18 cellular contexts compared by ENCODE assay signal in the genomic region with DNA sequence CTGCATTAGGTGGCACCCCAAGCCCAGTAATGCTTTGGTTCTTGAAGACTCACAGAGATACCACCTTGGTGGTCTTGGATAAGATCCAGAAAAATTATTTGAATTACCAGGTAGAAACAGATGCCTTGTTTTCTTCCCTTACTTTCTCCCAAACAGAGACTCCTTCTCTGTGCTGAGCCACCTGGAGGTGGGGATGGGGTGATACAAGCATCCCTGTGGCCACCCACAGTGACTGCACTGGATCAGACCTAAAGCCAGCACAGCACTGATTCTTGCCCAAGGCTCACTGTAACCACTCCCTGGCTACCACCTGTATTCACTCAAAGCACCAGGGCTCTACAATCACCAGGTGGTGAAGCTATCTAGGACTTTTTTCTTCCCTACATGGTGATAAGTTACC.
"Had no signal": no experiment of that assay in that cellular context is flagged by ENCODE, and none has a peak within 500 bp of the region (broad histone marks: within the 10 kb centered on the region; RNA-seq: fewer than 3 reads in every experiment).

No MANE protein-coding gene starts in this region.

- H3K27me3 ChIP-seq: neutrophil, sigmoid colon, transverse colon had no signal

- H3K9me3 ChIP-seq: heart right ventricle, neutrophil, sigmoid colon, thoracic aorta, transverse colon had no signal

- H3K4me1 ChIP-seq: heart right ventricle, sigmoid colon, transverse colon had no signal

- H3K36me3 ChIP-seq: heart right ventricle, neutrophil, sigmoid colon, thoracic aorta, transverse colon had no signal

- ATAC-seq: heart right ventricle; left colon; left ventricle myocardium superior; naive thymus-derived CD4-positive, alpha-beta T cell; stimulated activated naive B cell treated with anti-CD40 and anti-IgM and Interleukin-4, amounts not matched to agents 10 μg/mL and 1 μg/mL and 100 μg/mL, for 72 hours; stimulated activated naive CD8-positive, alpha-beta T cell treated with anti-CD3 and anti-CD28 coated beads, Interleukin-15, amount 100 ng/mL, for 72 hours had no signal

- H3K27ac ChIP-seq: heart right ventricle, neutrophil, sigmoid colon, thoracic aorta, transverse colon had no signal

- DNase-seq: cerebellar nuclear complex; dermis blood vessel endothelial cell; heart right ventricle; hypothalamus; left colon; left ventricle myocardium superior; naive thymus-derived CD4-positive, alpha-beta T cell; nephron progenitor cell; sigmoid colon; stimulated activated CD4-positive, alpha-beta T cell treated with anti-CD3 and anti-CD28 coated beads, Interleukin-2, amount 100 ng/mL, for 24 hours; stimulated activated CD4-positive, alpha-beta T cell treated with anti-CD3 and anti-CD28 coated beads, Interleukin-4, amount 100 ng/mL, for 4 hours; stimulated activated naive B cell treated with anti-CD40 and anti-IgM and Interleukin-4, amounts not matched to agents 10 μg/mL and 1 μg/mL and 100 μg/mL, for 72 hours; stimulated activated naive CD8-positive, alpha-beta T cell treated with anti-CD3 and anti-CD28 coated beads, Interleukin-15, amount 100 ng/mL, for 72 hours; transverse colon had no signal

- H3K4me3 ChIP-seq: heart right ventricle, lung, sigmoid colon, skin epidermis, thoracic aorta, transverse colon had no signal
